Comparison of ENCODE assay signal across 2 cellular contexts in the genomic region with DNA sequence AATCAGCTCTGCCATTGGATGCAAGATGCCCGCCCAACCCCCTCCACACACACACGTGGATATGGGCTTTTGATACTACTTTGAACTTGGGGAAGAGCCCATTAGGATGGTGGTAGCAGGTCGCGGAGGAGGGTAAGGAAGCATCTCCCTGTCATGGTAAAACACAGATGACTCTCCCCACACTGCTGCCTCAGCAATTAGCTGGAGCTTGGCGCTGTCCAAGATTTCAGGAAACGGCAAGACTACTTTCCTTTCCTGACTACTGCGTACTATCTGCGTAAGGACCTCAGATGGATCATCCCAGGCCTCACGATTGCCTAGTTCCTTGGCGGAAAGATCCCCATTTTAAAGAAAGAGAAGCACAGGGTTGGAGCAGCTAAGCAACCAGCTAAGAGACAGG.
TF ChIP-seq lines count a peak whose summit lies in the region.

No MANE protein-coding gene starts in this region.

TF ChIP-seq in A549, 52 proteins besides CTCF, POLR2A, EP300 and RAD21:
- TF ChIP-seq, protein P1, sequence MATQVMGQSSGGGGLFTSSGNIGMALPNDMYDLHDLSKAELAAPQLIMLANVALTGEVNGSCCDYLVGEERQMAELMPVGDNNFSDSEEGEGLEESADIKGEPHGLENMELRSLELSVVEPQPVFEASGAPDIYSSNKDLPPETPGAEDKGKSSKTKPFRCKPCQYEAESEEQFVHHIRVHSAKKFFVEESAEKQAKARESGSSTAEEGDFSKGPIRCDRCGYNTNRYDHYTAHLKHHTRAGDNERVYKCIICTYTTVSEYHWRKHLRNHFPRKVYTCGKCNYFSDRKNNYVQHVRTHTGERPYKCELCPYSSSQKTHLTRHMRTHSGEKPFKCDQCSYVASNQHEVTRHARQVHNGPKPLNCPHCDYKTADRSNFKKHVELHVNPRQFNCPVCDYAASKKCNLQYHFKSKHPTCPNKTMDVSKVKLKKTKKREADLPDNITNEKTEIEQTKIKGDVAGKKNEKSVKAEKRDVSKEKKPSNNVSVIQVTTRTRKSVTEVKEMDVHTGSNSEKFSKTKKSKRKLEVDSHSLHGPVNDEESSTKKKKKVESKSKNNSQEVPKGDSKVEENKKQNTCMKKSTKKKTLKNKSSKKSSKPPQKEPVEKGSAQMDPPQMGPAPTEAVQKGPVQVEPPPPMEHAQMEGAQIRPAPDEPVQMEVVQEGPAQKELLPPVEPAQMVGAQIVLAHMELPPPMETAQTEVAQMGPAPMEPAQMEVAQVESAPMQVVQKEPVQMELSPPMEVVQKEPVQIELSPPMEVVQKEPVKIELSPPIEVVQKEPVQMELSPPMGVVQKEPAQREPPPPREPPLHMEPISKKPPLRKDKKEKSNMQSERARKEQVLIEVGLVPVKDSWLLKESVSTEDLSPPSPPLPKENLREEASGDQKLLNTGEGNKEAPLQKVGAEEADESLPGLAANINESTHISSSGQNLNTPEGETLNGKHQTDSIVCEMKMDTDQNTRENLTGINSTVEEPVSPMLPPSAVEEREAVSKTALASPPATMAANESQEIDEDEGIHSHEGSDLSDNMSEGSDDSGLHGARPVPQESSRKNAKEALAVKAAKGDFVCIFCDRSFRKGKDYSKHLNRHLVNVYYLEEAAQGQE (IDR thresholded peaks at IDR 0.05), result peak; percentile 66; the same call in 1 of the 2 replicates
- no peak for TF ChIP-seq FOSL2 (IDR thresholded peaks at IDR 0.05)
- TF ChIP-seq FOSL2 (CRISPR knock-in tag; IDR thresholded peaks at IDR 0.05), result no peak
- no peak for TF ChIP-seq MAZ (IDR thresholded peaks at IDR 0.05; ENCODE audit: borderline replicate concordance, low read depth, low read length)
- TF ChIP-seq HOXA7 (CRISPR knock-in tag; IDR thresholded peaks at IDR 0.05), result no peak
- TF ChIP-seq MAFK (IDR thresholded peaks at IDR 0.05; ENCODE audit: partially characterized antibody), result peak; percentile 81

TF ChIP-seq in HEK293, 187 proteins besides CTCF, POLR2A, EP300 and RAD21 (continued from another document):
- no peak for TF ChIP-seq MEIS1 (CRISPR knock-in tag; IDR thresholded peaks at IDR 0.05; ENCODE audit: borderline replicate concordance)
- no peak for TF ChIP-seq GLI2 (tag by site-specific recombination; IDR thresholded peaks at IDR 0.05; ENCODE audit: borderline replicate concordance, low read depth)
